ENCODE assay signal across 21 cellular contexts in genomic region chr4:140887467-140887866, GRCh38.
DNase-seq lines count a peak whose midpoint lies in the region; ATAC-seq, FAIRE-seq and TF ChIP-seq lines count a peak whose summit lies in the region.
"Had no signal": no experiment of that assay in that cellular context is flagged by ENCODE, and none has a peak within 500 bp of the region (broad histone marks: within the 10 kb centered on the region; RNA-seq: fewer than 3 reads in every experiment).

No MANE protein-coding gene starts in this region.

- no peak for TF ChIP-seq RAD21 in HepG2 (CRISPR knock-in tag; IDR thresholded peaks at IDR 0.05)

- TF ChIP-seq POLR2A in esophagus muscularis mucosa (IDR thresholded peaks at IDR 0.05; ENCODE audit: low read depth) (no peak), HepG2 (IDR thresholded peaks at IDR 0.05; ENCODE audit: insufficient read depth in 1 of 2, low read depth in 2 of 2, low read length in 2 of 2) (no peak)

- H3K4me2 ChIP-seq in HepG2 (ENCODE audit: low read depth, low read length) = no peak overlapping the region

- no TSS peak for BruUV-seq in HepG2 (replicated peaks; lab: Mats Ljungman, UMichigan)

- no peaks in the 10 kb centered on the region for H3K79me2 ChIP-seq in HepG2 (ENCODE audit: insufficient read depth, low read length)

- 83% methylated on average over 2 of the region's 2 CpGs for whole genome bisulfite sequencing in esophagus muscularis mucosa
- 4% methylated on average over 2 of the region's 2 CpGs for WGBS in HepG2 (ENCODE audit: low lambda C conversion rate)

- ATAC-seq in left cardiac atrium (peak; percentile 41 to 78), HepG2 (peak; percentile 61; the same call in 2 of the 3 replicates), HG03342 (IDR thresholded peaks at IDR 0.05; ENCODE audit: unreplicated experiment) (no peak), GM19395 (IDR thresholded peaks at IDR 0.05; ENCODE audit: unreplicated experiment) (no peak)
- ATAC-seq: HCT116, PC-3 had no signal

- peak; percentile 30 for FAIRE-seq in HepG2 (lab: Jason Lieb, UNC)

- H3K27me3 ChIP-seq in esophagus muscularis mucosa (no peaks in the 10 kb centered on the region), HepG2 (ENCODE audit: control insufficient read depth in 1 of 2, insufficient read depth in 2 of 2, low read length in 2 of 2) (no peaks in the 10 kb centered on the region), subcutaneous abdominal adipose tissue (ENCODE audit: control insufficient read depth in 5 of 5, insufficient read depth in 4 of 5, low read length in 5 of 5) (no peaks in the 10 kb centered on the region)

- CTCF ChIA-PET in HepG2 (lab: Yijun Ruan, JAX; ENCODE audit: low intra/inter-chr PET ratio, low total read pairs) = no interaction called here

- no peak for TF ChIP-seq EP300 in esophagus muscularis mucosa (IDR thresholded peaks at IDR 0.05)
- no peak for TF ChIP-seq EP300 in HepG2 (IDR thresholded peaks at IDR 0.05; ENCODE audit: low read depth in 2 of 2, low read length in 2 of 2)
- TF ChIP-seq EP300 in HepG2 (CRISPR knock-in tag; IDR thresholded peaks at IDR 0.05; ENCODE audit: borderline replicate concordance) = no peak

- peaks cover 0 to 14% (median 9%) of the 10 kb centered on the region in 4 donors for H3K4me1 ChIP-seq in esophagus muscularis mucosa
- peaks cover 7% of the 10 kb centered on the region for H3K4me1 ChIP-seq in HepG2 (ENCODE audit: insufficient read depth, low read length)
- H3K4me1 ChIP-seq in subcutaneous abdominal adipose tissue (ENCODE audit: control insufficient read depth in 5 of 5, insufficient read depth in 5 of 5, low read length in 5 of 5) = peaks cover 0 to 44% (median 23%) of the 10 kb centered on the region in 5 donors

- in situ Hi-C loops in HepG2 (cut with HindIII; ENCODE audit: extremely low pct_ligation_motif_present, low pct_unique_long_range_greater_than_20kb) = no loop called here

- H3K9ac ChIP-seq in HepG2 (ENCODE audit: insufficient read depth, low read depth, low read length) = no peak overlapping the region
- H3K9ac ChIP-seq in subcutaneous abdominal adipose tissue (ENCODE audit: low read length in 5 of 5) = peak overlapping the region in 2 of 5 donors; percentile 1 to 15

- intact Hi-C loops in esophagus muscularis mucosa (cut with DNase I) = no loop called here
- intact Hi-C loops in left cardiac atrium (cut with DNase I) = loop anchor here in 1 of 2 donors (5.0 to 10.0 kb wide), 3 partner anchors 47 to 245 kb away; partner anchors contain the start of gene RNF150
- intact Hi-C loops in HepG2 (cut with micrococcal nuclease; ENCODE audit: unreplicated experiment) = no loop called here

- H3K9me3 ChIP-seq in esophagus muscularis mucosa (peaks cover 0 to 4% (median 0%) of the 10 kb centered on the region in 4 donors), HepG2 (ENCODE audit: low read length) (no peaks in the 10 kb centered on the region), subcutaneous abdominal adipose tissue (ENCODE audit: control insufficient read depth in 5 of 5, low read length in 5 of 5) (no peaks in the 10 kb centered on the region)

- POLR2A ChIA-PET in HepG2 (lab: Yijun Ruan, JAX) = no interaction called here

- H3K27ac ChIP-seq in esophagus muscularis mucosa (replicated peaks in 1 of 4) = no peak overlapping the region
- no peak overlapping the region for H3K27ac ChIP-seq in HepG2 (ENCODE audit: extremely low read length, insufficient read depth, low read length)
- H3K27ac ChIP-seq in subcutaneous abdominal adipose tissue (ENCODE audit: low read depth, low read length) = peak overlapping the region; percentile 68
- H3K27ac ChIP-seq: HL-60 had no signal

- H3K36me3 ChIP-seq in esophagus muscularis mucosa (no peaks in the 10 kb centered on the region), HepG2 (replicated peaks in 1 of 2; ENCODE audit: control insufficient read depth in 1 of 2, insufficient read depth in 2 of 2, low read length in 2 of 2) (no peaks in the 10 kb centered on the region), subcutaneous abdominal adipose tissue (ENCODE audit: control insufficient read depth in 5 of 5, insufficient read depth in 5 of 5, low read length in 5 of 5) (peaks cover 0 to 3% (median 0%) of the 10 kb centered on the region in 5 donors)

- no peak for TF ChIP-seq CTCF in esophagus muscularis mucosa (IDR thresholded peaks at IDR 0.05)
- TF ChIP-seq CTCF in HepG2 (CRISPR knock-in tag; IDR thresholded peaks at IDR 0.05) = no peak

- no peak overlapping the region for H2AFZ ChIP-seq in HepG2 (ENCODE audit: low read length)

- H3K4me3 ChIP-seq in esophagus muscularis mucosa = no peak overlapping the region
- no peak overlapping the region for H3K4me3 ChIP-seq in HepG2 (replicated peaks in 1 of 3; ENCODE audit: insufficient read depth in 1 of 3, low read depth in 2 of 3, low read length in 3 of 3)
- no peak overlapping the region for H3K4me3 ChIP-seq in subcutaneous abdominal adipose tissue (ENCODE audit: low read depth in 1 of 5, low read length in 5 of 5)

- peak; percentile 47 for DNase-seq in esophagus muscularis mucosa (ENCODE audit: extremely low spot score)
- DNase-seq in left cardiac atrium = no peak
- no peak for DNase-seq in HepG2 (ENCODE audit: low spot score)
- no peak for DNase-seq in MV-4-11 (lab: John Stamatoyannopoulos, UW)
- DNase-seq: C1 segment of cervical spinal cord; CD4-positive, alpha-beta memory T cell; COR-L47; DMS53; NCI-H1092; NCI-H1417 treated with DMSO at 0.1 percent for 48 hours; NCI-H1694 treated with DMSO at 0.1 percent for 48 hours; NCI-H2081 treated with DMSO at 0.1 percent for 48 hours; NCI-H524; NCI-H748 treated with DMSO at 0.1 percent for 48 hours; PC-3; SHP77 had no signal

- no peaks in the 10 kb centered on the region for H4K20me1 ChIP-seq in HepG2 (ENCODE audit: insufficient read depth, low read length)

TF ChIP-seq in HepG2, 621 proteins besides CTCF, POLR2A, EP300 and RAD21:
- TF ChIP-seq ARNT (IDR thresholded peaks at IDR 0.05) (no peak), HNF4A (CRISPR knock-in tag; IDR thresholded peaks at IDR 0.05) (0 out of 2 replicates have a peak, but pooled peaks have one; percentile 8)

Comparison
In these comparisons a context has a peak if more than half of its experiments do, and no peak if none do; other contexts are left out.
1. ATAC-seq: peak in left cardiac atrium (2 of 2) and HepG2 (single experiment); none in HG03342 (single experiment) and GM19395 (single experiment).